8 cellular contexts compared by ENCODE assay signal in genomic region chrX:80808854-80809493, GRCh38. TPM values are rescaled to one million over a fixed set of nuclear protein-coding genes. Genes with fewer than 3 reads are reported as not detected.
DNase-seq lines count a peak whose midpoint lies in the region; ATAC-seq, FAIRE-seq and TF ChIP-seq lines count a peak whose summit lies in the region.

No MANE protein-coding gene starts in this region.

- peak overlapping the region; percentile 87; the same call in 1 of the 2 replicates for H3K4me3 ChIP-seq in iPS DF 6.9 (ENCODE audit: low read length)

- no CpG with 5 or more reads among the region's 26 CpGs for WGBS in iPS DF 6.9 (ENCODE audit: insufficient coverage, insufficient read length)

- H3K9me3 ChIP-seq in iPS DF 6.9 (ENCODE audit: control insufficient read depth, insufficient read depth, low read length) = no peaks in the 10 kb centered on the region

- ATAC-seq in sciatic nerve = peak; percentile 8

- no peaks in the 10 kb centered on the region for H3K36me3 ChIP-seq in iPS DF 6.9 (ENCODE audit: control insufficient read depth, insufficient read depth, low read length)

- no peak overlapping the region for H3K27ac ChIP-seq in iPS DF 6.9 (ENCODE audit: low read length)

- TF ChIP-seq POLR2A in GM12892 (IDR thresholded peaks at IDR 0.05; ENCODE audit: low read depth, low read length) = no peak

- DNase-seq in activated T-cell treated with anti-CD3 and anti-CD28 coated beads for 24 hours (ENCODE audit: low read depth) = peak; percentile 1
- DNase-seq in activated T-cell treated with anti-CD3 and anti-CD28 coated beads for 4 hours = no peak
- peak; percentile 42 for DNase-seq in RPMI8226
- DNase-seq in amniotic epithelial cell (ENCODE audit: low read depth) = peak; percentile 9
- no peak for DNase-seq in iPS DF 6.9 (ENCODE audit: low read depth, low spot score)
- DNase-seq in sciatic nerve (ENCODE audit: low spot score) = no peak
- no peak for DNase-seq in GM12892 (ENCODE audit: insufficient read length)
- no peak for DNase-seq in AG08395 (ENCODE audit: low spot score)

- no peaks in the 10 kb centered on the region for H3K4me1 ChIP-seq in iPS DF 6.9 (ENCODE audit: control insufficient read depth, insufficient read depth, low read length)

- FAIRE-seq in GM12892 (lab: Jason Lieb, UNC) = no peak

- intact Hi-C loops in sciatic nerve (cut with DNase I) = no loop called here

- no peaks in the 10 kb centered on the region for H3K27me3 ChIP-seq in iPS DF 6.9 (ENCODE audit: control insufficient read depth, insufficient read depth, low read length)

RNA-seq across cellular contexts. Expression of gene BRWD3, which starts 0.7 kb away (rescaled TPM):
- 33.3 TPM for total RNA-seq in sciatic nerve
- polyA plus RNA-seq in GM12892 (2012; ENCODE audit: missing spikeins) = 12.0 TPM

Comparison
In these comparisons a context has a peak if more than half of its experiments do, and no peak if none do; other contexts are left out.
1. DNase-seq: peak in activated T-cell treated with anti-CD3 and anti-CD28 coated beads for 24 hours (single experiment), RPMI8226 (single experiment) and amniotic epithelial cell (single experiment); none in activated T-cell treated with anti-CD3 and anti-CD28 coated beads for 4 hours (single experiment), iPS DF 6.9 (single experiment), sciatic nerve (single experiment), GM12892 (single experiment) and AG08395 (single experiment).